In genomic region chr20:31704225-31705119, GRCh38 we compare ENCODE assay signal across 10 cellular contexts. TPM values are rescaled to one million over a fixed set of nuclear protein-coding genes. Genes with fewer than 3 reads are reported as not detected.
DNase-seq lines count a peak whose midpoint lies in the region; ATAC-seq, FAIRE-seq and TF ChIP-seq lines count a peak whose summit lies in the region.
"Had no signal": no experiment of that assay in that cellular context is flagged by ENCODE, and none has a peak within 500 bp of the region (broad histone marks: within the 10 kb centered on the region; RNA-seq: fewer than 3 reads in every experiment).

No MANE protein-coding gene starts in this region.

- peaks cover 31% of the 10 kb centered on the region for H3K36me3 ChIP-seq in CD4-positive, CD25-positive, alpha-beta regulatory T cell (ENCODE audit: control insufficient read depth, insufficient read depth, low read length)
- peaks cover 20% of the 10 kb centered on the region for H3K36me3 ChIP-seq in muscle layer of colon (ENCODE audit: insufficient read depth, low read length)

- H3K9me3 Mint-ChIP-seq in CD4-positive, CD25-positive, alpha-beta regulatory T cell, result no peaks in the 10 kb centered on the region
- no peaks in the 10 kb centered on the region for H3K9me3 Mint-ChIP-seq in endothelial cell (ENCODE audit: unreplicated experiment)

- TF ChIP-seq POLR2A in GM12892 (IDR thresholded peaks at IDR 0.05; ENCODE audit: low read depth, low read length), result no peak

- H3K4me3 ChIP-seq in CD4-positive, CD25-positive, alpha-beta regulatory T cell (ENCODE audit: low read depth, low read length), result no peak overlapping the region
- no peak overlapping the region for H3K4me3 ChIP-seq in muscle layer of colon (ENCODE audit: low read depth in 1 of 2, low read length in 2 of 2)

- no peak overlapping the region for H3K4me3 Mint-ChIP-seq in CD4-positive, CD25-positive, alpha-beta regulatory T cell
- peak overlapping the region; percentile 56 for H3K4me3 Mint-ChIP-seq in endothelial cell (ENCODE audit: unreplicated experiment)

- FAIRE-seq in GM12892 (lab: Jason Lieb, UNC), result no peak

- peak overlapping the region in 2 of 3 donors; percentile 8 to 14 for H3K27ac Mint-ChIP-seq in CD4-positive, CD25-positive, alpha-beta regulatory T cell
- H3K27ac Mint-ChIP-seq in endothelial cell (ENCODE audit: unreplicated experiment), result peak overlapping the region; percentile 93

- peaks cover 33% of the 10 kb centered on the region for H3K4me1 ChIP-seq in CD4-positive, CD25-positive, alpha-beta regulatory T cell (ENCODE audit: control insufficient read depth, insufficient read depth, low read length, poor library complexity, severe bottlenecking)
- peaks cover 22% of the 10 kb centered on the region for H3K4me1 ChIP-seq in muscle layer of colon (ENCODE audit: insufficient read depth, low read length)

- no peak overlapping the region for H3K27ac ChIP-seq in CD4-positive, CD25-positive, alpha-beta regulatory T cell (ENCODE audit: insufficient read depth, low read length, poor library complexity, severe bottlenecking)
- H3K27ac ChIP-seq in muscle layer of colon (ENCODE audit: low read depth, low read length), result peak overlapping the region; percentile 21

- no peaks in the 10 kb centered on the region for H3K27me3 ChIP-seq in CD4-positive, CD25-positive, alpha-beta regulatory T cell (ENCODE audit: control insufficient read depth, insufficient read depth, low read length)
- no peaks in the 10 kb centered on the region for H3K27me3 ChIP-seq in muscle layer of colon (ENCODE audit: control insufficient read depth in 1 of 2, insufficient read depth in 2 of 2, low read length in 2 of 2)

- H3K27me3 Mint-ChIP-seq in CD4-positive, CD25-positive, alpha-beta regulatory T cell, result no peaks in the 10 kb centered on the region
- H3K27me3 Mint-ChIP-seq in endothelial cell (ENCODE audit: unreplicated experiment), result peaks cover 1% of the 10 kb centered on the region

- no peak for DNase-seq in CD4-positive, CD25-positive, alpha-beta regulatory T cell
- DNase-seq in NCI-H460 (ENCODE audit: extremely low read depth, low read depth) (peak; percentile 59), endothelial cell (ENCODE audit: low spot score) (peak; percentile 53), NCI-H1436 (lab: John Stamatoyannopoulos, UW) (no peak), GM12892 (ENCODE audit: insufficient read length) (no peak)
- DNase-seq: activated CD4-positive, alpha-beta T cell treated with anti-CD3 and anti-CD28 coated beads for 1 hour; glutamatergic neuron had no signal

- no peaks in the 10 kb centered on the region for H3K9me3 ChIP-seq in CD4-positive, CD25-positive, alpha-beta regulatory T cell (ENCODE audit: control insufficient read depth in 2 of 2, low read length in 2 of 2)
- H3K9me3 ChIP-seq in muscle layer of colon (ENCODE audit: low read length), result no peaks in the 10 kb centered on the region

- peaks cover 24 to 75% (median 53%) of the 10 kb centered on the region in 4 donors for H3K4me1 Mint-ChIP-seq in CD4-positive, CD25-positive, alpha-beta regulatory T cell
- H3K4me1 Mint-ChIP-seq in endothelial cell (ENCODE audit: unreplicated experiment), result peaks cover 45% of the 10 kb centered on the region

- H3K36me3 Mint-ChIP-seq in CD4-positive, CD25-positive, alpha-beta regulatory T cell, result peaks cover 44% of the 10 kb centered on the region
- H3K36me3 Mint-ChIP-seq in endothelial cell (ENCODE audit: low read depth, unreplicated experiment), result peaks cover 33% of the 10 kb centered on the region

- no peak for ATAC-seq in CD4-positive, CD25-positive, alpha-beta regulatory T cell (ENCODE audit: low read depth in 2 of 2)
- ATAC-seq in GM19324 (IDR thresholded peaks at IDR 0.05; ENCODE audit: low FRiP score, unreplicated experiment) (no peak), HG03175 (IDR thresholded peaks at IDR 0.05; ENCODE audit: unreplicated experiment) (no peak)

- no peak for TF ChIP-seq CTCF in endothelial cell (IDR thresholded peaks at IDR 0.05; ENCODE audit: unreplicated experiment)

- H3K9ac ChIP-seq in muscle layer of colon (ENCODE audit: low read length), result no peak overlapping the region

RNA-seq across cellular contexts. Expression of gene BCL2L1, which starts 18.2 kb away (rescaled TPM):
- total RNA-seq in CD4-positive, CD25-positive, alpha-beta regulatory T cell, result 38.1 TPM
- 10 to 100 TPM; 15.5 to 19.6 (median 17.3) TPM for polyA plus RNA-seq in CD4-positive, CD25-positive, alpha-beta regulatory T cell
- 90.6 and 96.1 TPM in 2 replicates for total RNA-seq in NCI-H460 (2014; rRNA removed; shearing (Covaris generic))
- 33.5 and 38.9 TPM in 2 replicates for polyA plus RNA-seq in NCI-H460 (2014; cell fraction: nucleus; rRNA removed)
- 52.9 TPM for total RNA-seq in endothelial cell (ENCODE audit: unreplicated experiment)
- 45.0 TPM for polyA plus RNA-seq in GM12892 (2012; ENCODE audit: missing spikeins)

RNA-seq across cellular contexts. Expression of gene TPX2, which starts 34.6 kb away (rescaled TPM):
- total RNA-seq in CD4-positive, CD25-positive, alpha-beta regulatory T cell, result 5.4 TPM
- polyA plus RNA-seq in CD4-positive, CD25-positive, alpha-beta regulatory T cell, result 1 to 10 TPM; 3.1 to 6.3 (median 3.8) TPM
- total RNA-seq in NCI-H460 (2014; rRNA removed; shearing (Covaris generic)), result 105 and 106 TPM in 2 replicates
- 50.7 and 64.2 TPM in 2 replicates for polyA plus RNA-seq in NCI-H460 (2014; cell fraction: nucleus; rRNA removed)
- total RNA-seq in endothelial cell (ENCODE audit: unreplicated experiment), result 27.2 TPM
- 35.8 TPM for polyA plus RNA-seq in GM12892 (2012; ENCODE audit: missing spikeins)

Comparison
In these comparisons a context has a peak if more than half of its experiments do, and no peak if none do; other contexts are left out.
1. DNase-seq: peak in NCI-H460 (single experiment) and endothelial cell (single experiment); none in CD4-positive, CD25-positive, alpha-beta regulatory T cell (0 of 3), NCI-H1436 (single experiment) and GM12892 (single experiment).